ENCODE assay signal across 15 cellular contexts in genomic region chr6:154921482-154921881, GRCh38.
DNase-seq lines count a peak whose midpoint lies in the region; ATAC-seq, FAIRE-seq and TF ChIP-seq lines count a peak whose summit lies in the region.
"Had no signal": no experiment of that assay in that cellular context is flagged by ENCODE, and none has a peak within 500 bp of the region (broad histone marks: within the 10 kb centered on the region; RNA-seq: fewer than 3 reads in every experiment).

No MANE protein-coding gene starts in this region.

- TF ChIP-seq CTCF in PC-3 (conservative IDR thresholded peaks at IDR 0.05; ENCODE audit: low read depth, low read length) (no peak), kidney (IDR thresholded peaks at IDR 0.05; ENCODE audit: borderline replicate concordance, extremely low read depth, insufficient read depth) (no peak)

- no peak overlapping the region for H2AFZ ChIP-seq in PC-3 (ENCODE audit: low read length)

- H3K4me3 Mint-ChIP-seq in immature natural killer cell, result no peak overlapping the region
- H3K4me3 Mint-ChIP-seq: activated CD8-positive, alpha-beta memory T cell treated with anti-CD3 and anti-CD28 coated beads, Interleukin-2, amount 10 ng/mL, durations not matched to agents 7 days and 5 days; activated naive CD8-positive, alpha-beta T cell treated with anti-CD3 and anti-CD28 coated beads, Interleukin-2, amount 10 ng/mL, durations not matched to agents 7 days and 5 days; CD4-positive, CD25-positive, alpha-beta regulatory T cell; T-helper 2 cell treated with Interferon-gamma antibody and Interleukin-4, amounts not matched to agents 5 μg/mL and 100 μg/mL, for 36 hours had no signal

- H3K79me2 ChIP-seq in PC-3 (ENCODE audit: low read length), result no peaks in the 10 kb centered on the region

- CTCF ChIA-PET in PC-3 (lab: Charles Lee), result no interaction called here

- no peak overlapping the region for H3K4me2 ChIP-seq in PC-3 (ENCODE audit: low read length)

- H3K4me1 Mint-ChIP-seq in immature natural killer cell, result peaks cover 5 to 6% of the 10 kb centered on the region in 2 donors

- no peaks in the 10 kb centered on the region for H3K36me3 ChIP-seq in PC-3 (ENCODE audit: low read depth, low read length)
- H3K36me3 ChIP-seq in kidney (ENCODE audit: control insufficient read depth in 1 of 2, insufficient read depth in 2 of 2, low read length in 2 of 2), result no peaks in the 10 kb centered on the region
- H3K36me3 ChIP-seq: HAP-1 had no signal

- H3K27me3 Mint-ChIP-seq in immature natural killer cell (ENCODE audit: low read depth in 3 of 3), result peaks cover 0 to 2% (median 2%) of the 10 kb centered on the region in 3 donors
- H3K27me3 Mint-ChIP-seq: activated CD8-positive, alpha-beta memory T cell treated with anti-CD3 and anti-CD28 coated beads, Interleukin-2, amount 10 ng/mL, durations not matched to agents 7 days and 5 days; activated naive CD8-positive, alpha-beta T cell treated with anti-CD3 and anti-CD28 coated beads, Interleukin-2, amount 10 ng/mL, durations not matched to agents 7 days and 5 days; CD4-positive, CD25-positive, alpha-beta regulatory T cell had no signal

- H3K27ac ChIP-seq in PC-3 (ENCODE audit: low read length) (no peak overlapping the region), kidney (ENCODE audit: low read depth in 2 of 2, low read length in 2 of 2) (no peak overlapping the region)

- H3K36me3 Mint-ChIP-seq in immature natural killer cell, result peaks cover 0 to 3% (median 0%) of the 10 kb centered on the region in 3 donors
- H3K36me3 Mint-ChIP-seq: activated CD8-positive, alpha-beta memory T cell treated with anti-CD3 and anti-CD28 coated beads, Interleukin-2, amount 10 ng/mL, durations not matched to agents 7 days and 5 days; activated naive CD8-positive, alpha-beta T cell treated with anti-CD3 and anti-CD28 coated beads, Interleukin-2, amount 10 ng/mL, durations not matched to agents 7 days and 5 days had no signal

- FAIRE-seq in kidney (lab: Jason Lieb, UNC), result no peak

- H3K4me1 ChIP-seq in PC-3 (ENCODE audit: insufficient read depth, low read length) (no peaks in the 10 kb centered on the region), kidney (ENCODE audit: control insufficient read depth in 1 of 2, insufficient read depth in 1 of 2, low read depth in 1 of 2, low read length in 2 of 2) (no peaks in the 10 kb centered on the region)
- H3K4me1 ChIP-seq: HAP-1 had no signal

- H3K9me3 Mint-ChIP-seq in immature natural killer cell, result no peaks in the 10 kb centered on the region
- H3K9me3 Mint-ChIP-seq: activated naive CD8-positive, alpha-beta T cell treated with anti-CD3 and anti-CD28 coated beads, Interleukin-2, amount 10 ng/mL, durations not matched to agents 7 days and 5 days; CD4-positive, CD25-positive, alpha-beta regulatory T cell; T-helper 2 cell treated with Interferon-gamma antibody and Interleukin-4, amounts not matched to agents 5 μg/mL and 100 μg/mL, for 36 hours had no signal

- peak; percentile 10 for DNase-seq in PC-3
- no peak for DNase-seq in left colon
- DNase-seq in COR-L47 (lab: John Stamatoyannopoulos, UW), result no peak
- no peak for DNase-seq in kidney
- DNase-seq in immature natural killer cell, result no peak
- no peak for DNase-seq in SHP77 treated with DMSO at 0.1 percent for 48 hours (lab: John Stamatoyannopoulos, UW)
- DNase-seq: activated CD8-positive, alpha-beta memory T cell treated with anti-CD3 and anti-CD28 coated beads, Interleukin-2, amount 10 ng/mL, durations not matched to agents 7 days and 5 days; activated naive CD8-positive, alpha-beta T cell treated with anti-CD3 and anti-CD28 coated beads, Interleukin-2, amount 10 ng/mL, durations not matched to agents 7 days and 5 days; CD4-positive, CD25-positive, alpha-beta regulatory T cell; NCI-H2171; right cardiac atrium had no signal

- no peaks in the 10 kb centered on the region for H3K9me2 ChIP-seq in PC-3 (replicated peaks; ENCODE audit: low read length)

- H3K9me3 ChIP-seq in PC-3 (ENCODE audit: low read length) (no peaks in the 10 kb centered on the region), kidney (ENCODE audit: control insufficient read depth in 1 of 2, low read length in 2 of 2) (no peaks in the 10 kb centered on the region)
- H3K9me3 ChIP-seq: HAP-1 had no signal

- intact Hi-C loops in PC-3 (cut with micrococcal nuclease), result no loop called here
- intact Hi-C loops in left colon (cut with DNase I, micrococcal nuclease), result loop anchor here in 1 of 2 donors (10.0 kb wide), 1 partner anchor 253 kb away; no protein-coding TSS in a partner anchor
- intact Hi-C loops in kidney (cut with DNase I), result loop anchor here (10.0 kb wide), 1 partner anchor 253 kb away; no protein-coding TSS in a partner anchor

- H3K4me3 ChIP-seq in PC-3 (ENCODE audit: low read length), result no peak overlapping the region
- no peak overlapping the region for H3K4me3 ChIP-seq in kidney (ENCODE audit: low read length in 2 of 2)
- H3K4me3 ChIP-seq: HAP-1 had no signal

- POLR2A ChIA-PET in PC-3 (lab: Charles Lee; ENCODE audit: unreplicated experiment), result no interaction called here

- no peaks in the 10 kb centered on the region for H3F3A ChIP-seq in PC-3 (ENCODE audit: low read length, unreplicated experiment)

- H3K27me3 ChIP-seq in PC-3 (ENCODE audit: low read length), result no peaks in the 10 kb centered on the region

- no peaks in the 10 kb centered on the region for H4K20me1 ChIP-seq in PC-3 (ENCODE audit: low read length)

- BruUV-seq in PC-3 (replicated peaks; lab: Mats Ljungman, UMichigan), result no TSS peak

- H3K9ac ChIP-seq in PC-3 (ENCODE audit: low read length) (no peak overlapping the region), kidney (ENCODE audit: low read length in 2 of 2) (no peak overlapping the region)

- ATAC-seq in GM19025 (IDR thresholded peaks at IDR 0.05; ENCODE audit: low read depth, unreplicated experiment), result peak; percentile 66
- peak; percentile 66 for ATAC-seq in HG03097 (IDR thresholded peaks at IDR 0.05; ENCODE audit: low FRiP score, unreplicated experiment)
- no peak for ATAC-seq in PC-3
- ATAC-seq in left colon, result peak; percentile 48
- ATAC-seq: activated CD8-positive, alpha-beta memory T cell treated with anti-CD3 and anti-CD28 coated beads, Interleukin-2, amount 10 ng/mL, durations not matched to agents 7 days and 5 days; right cardiac atrium had no signal

- no peak overlapping the region for H3K27ac Mint-ChIP-seq in immature natural killer cell
- H3K27ac Mint-ChIP-seq: activated CD8-positive, alpha-beta memory T cell treated with anti-CD3 and anti-CD28 coated beads, Interleukin-2, amount 10 ng/mL, durations not matched to agents 7 days and 5 days; activated naive CD8-positive, alpha-beta T cell treated with anti-CD3 and anti-CD28 coated beads, Interleukin-2, amount 10 ng/mL, durations not matched to agents 7 days and 5 days; T-helper 2 cell treated with Interferon-gamma antibody and Interleukin-4, amounts not matched to agents 5 μg/mL and 100 μg/mL, for 36 hours had no signal
